In genomic region chr2:64789466-64790320, GRCh38 we compare ENCODE assay signal across 24 cellular contexts.
DNase-seq lines count a peak whose midpoint lies in the region; FAIRE-seq and TF ChIP-seq lines count a peak whose summit lies in the region.
"Had no signal": no experiment of that assay in that cellular context is flagged by ENCODE, and none has a peak within 500 bp of the region (broad histone marks: within the 10 kb centered on the region; RNA-seq: fewer than 3 reads in every experiment).

No MANE protein-coding gene starts in this region.

- no peak overlapping the region for H3K4me3 ChIP-seq in cardiac muscle cell
- H3K4me3 ChIP-seq in right atrium auricular region = no peak overlapping the region
- H3K4me3 ChIP-seq in neuronal stem cell (ENCODE audit: low read length in 2 of 2) = no peak overlapping the region
- H3K4me3 ChIP-seq: A549, BLaER1, GM23248, HAP-1 had no signal

- H3K9me3 ChIP-seq in cardiac muscle cell (ENCODE audit: low read depth) (no peaks in the 10 kb centered on the region), right atrium auricular region (no peaks in the 10 kb centered on the region), neuronal stem cell (replicated peaks in 1 of 2; ENCODE audit: control insufficient read depth in 2 of 2, insufficient read depth in 1 of 2, low read depth in 1 of 2, low read length in 2 of 2) (no peaks in the 10 kb centered on the region)
- H3K9me3 ChIP-seq: A549, BLaER1, HAP-1 had no signal

- WGBS in neuronal stem cell (ENCODE audit: extremely low coverage in 2 of 2, insufficient read length in 2 of 2, insufficient replicate concordance in 1 of 2), 2 donors = no CpG with 5 or more reads among the region's 9 CpGs

- no peak overlapping the region for H2BK15ac ChIP-seq in neuronal stem cell (ENCODE audit: low read length)

- no peaks in the 10 kb centered on the region for H3K27me3 ChIP-seq in cardiac muscle cell
- no peaks in the 10 kb centered on the region for H3K27me3 ChIP-seq in right atrium auricular region
- H3K27me3 ChIP-seq in neuronal stem cell (ENCODE audit: control insufficient read depth in 3 of 3, insufficient read depth in 3 of 3, low read depth in 1 of 3, low read length in 3 of 3) = peaks cover 0 to 10% (median 0%) of the 10 kb centered on the region in 3 experiments
- H3K27me3 ChIP-seq: BLaER1 had no signal

- peak; percentile 56 for FAIRE-seq in urothelium cell line (lab: Jason Lieb, UNC)
- FAIRE-seq: A549, GM12892, GM18507 had no signal

- H3K4ac ChIP-seq in neuronal stem cell (ENCODE audit: low read length) = no peak overlapping the region

- no peak overlapping the region for H3K14ac ChIP-seq in neuronal stem cell (ENCODE audit: low read length)

- H3K9ac ChIP-seq in neuronal stem cell (ENCODE audit: low read depth, low read length, poor library complexity) = no peak overlapping the region
- H3K9ac ChIP-seq: BLaER1, GM23248, KMS-11 had no signal

- no peak overlapping the region for H2AK5ac ChIP-seq in neuronal stem cell (ENCODE audit: low read depth, low read length)

- peaks cover 4% of the 10 kb centered on the region for H3K4me1 ChIP-seq in cardiac muscle cell (ENCODE audit: low read depth)
- no peaks in the 10 kb centered on the region for H3K4me1 ChIP-seq in right atrium auricular region
- no peaks in the 10 kb centered on the region for H3K4me1 ChIP-seq in neuronal stem cell (ENCODE audit: control insufficient read depth in 2 of 2, insufficient read depth in 1 of 2, low read depth in 1 of 2, low read length in 2 of 2)
- H3K4me1 ChIP-seq: HAP-1 had no signal

- H2BK5ac ChIP-seq in neuronal stem cell (ENCODE audit: low read length) = no peak overlapping the region

- no peak overlapping the region for H4K8ac ChIP-seq in neuronal stem cell (ENCODE audit: low read depth, low read length)

- no peak for TF ChIP-seq CTCF in cardiac muscle cell (IDR thresholded peaks at IDR 0.05; ENCODE audit: low read depth, low read length)
- no peak for TF ChIP-seq CTCF in right atrium auricular region (IDR thresholded peaks at IDR 0.05)

- H3K18ac ChIP-seq in neuronal stem cell (ENCODE audit: low read length) = peak overlapping the region; percentile 1

- H3K36me3 ChIP-seq in cardiac muscle cell (no peaks in the 10 kb centered on the region), right atrium auricular region (no peaks in the 10 kb centered on the region), neuronal stem cell (replicated peaks in 1 of 2; ENCODE audit: control insufficient read depth in 2 of 2, insufficient read depth in 2 of 2, low read length in 2 of 2) (no peaks in the 10 kb centered on the region)
- H3K36me3 ChIP-seq: BLaER1, HAP-1 had no signal

- no peak overlapping the region for H3K23ac ChIP-seq in neuronal stem cell (ENCODE audit: low read depth, low read length, poor library complexity)

- no peak overlapping the region for H4K91ac ChIP-seq in neuronal stem cell (ENCODE audit: low read depth, low read length, poor library complexity)

- H2AFZ ChIP-seq in neuronal stem cell (ENCODE audit: low read length) = no peak overlapping the region
- H2AFZ ChIP-seq: GM23248 had no signal

- no peaks in the 10 kb centered on the region for H3K79me1 ChIP-seq in neuronal stem cell (ENCODE audit: low read depth, low read length)

- no peak overlapping the region for H2BK12ac ChIP-seq in neuronal stem cell (ENCODE audit: low read length)

- no peak overlapping the region for H3K4me2 ChIP-seq in neuronal stem cell (ENCODE audit: insufficient read depth, low read length, poor library complexity, severe bottlenecking)
- H3K4me2 ChIP-seq: A549, BLaER1, KMS-11 had no signal

- DNase-seq in cardiac muscle cell (ENCODE audit: low read depth in 1 of 2, low spot score in 1 of 2) = no peak
- DNase-seq in right atrium auricular region (ENCODE audit: low spot score) = no peak
- peak; percentile 54 for DNase-seq in islet precursor cell
- DNase-seq in neuronal stem cell (ENCODE audit: low spot score) = no peak
- DNase-seq in urothelium cell line (ENCODE audit: low spot score) = no peak
- DNase-seq in activated T-cell treated with anti-CD3 and anti-CD28 coated beads, Interleukin-2, amount 50 U/mL, for 48 hours = no peak
- no peak for DNase-seq in stimulated activated naive CD4-positive, alpha-beta T cell treated with Interleukin-2 at 50 U/mL for 16 hours (lab: John Stamatoyannopoulos, UW)
- no peak for DNase-seq in NCI-H446 (lab: John Stamatoyannopoulos, UW)
- DNase-seq: CD4-positive, alpha-beta memory T cell; DMS53; EL; GM23248; NCI-H2171; NCI-H446 treated with DMSO at 0.1 percent for 48 hours; NCI-H69; NK-92 treated with Interleukin-12 subunit alpha and Interleukin-12 subunit beta, amount 100 ng/mL, for 24 hours; SIG-M5 had no signal

- H2BK120ac ChIP-seq in neuronal stem cell (ENCODE audit: low read depth, low read length) = no peak overlapping the region

- H3K27ac ChIP-seq in cardiac muscle cell (peak overlapping the region; percentile 55), right atrium auricular region (no peak overlapping the region), neuronal stem cell (replicated peaks; ENCODE audit: low read length) (no peak overlapping the region)
- H3K27ac ChIP-seq: A549, BLaER1, GM23248, KMS-11, RWPE1 had no signal
